10 cellular contexts compared by ENCODE assay signal in the genomic region with DNA sequence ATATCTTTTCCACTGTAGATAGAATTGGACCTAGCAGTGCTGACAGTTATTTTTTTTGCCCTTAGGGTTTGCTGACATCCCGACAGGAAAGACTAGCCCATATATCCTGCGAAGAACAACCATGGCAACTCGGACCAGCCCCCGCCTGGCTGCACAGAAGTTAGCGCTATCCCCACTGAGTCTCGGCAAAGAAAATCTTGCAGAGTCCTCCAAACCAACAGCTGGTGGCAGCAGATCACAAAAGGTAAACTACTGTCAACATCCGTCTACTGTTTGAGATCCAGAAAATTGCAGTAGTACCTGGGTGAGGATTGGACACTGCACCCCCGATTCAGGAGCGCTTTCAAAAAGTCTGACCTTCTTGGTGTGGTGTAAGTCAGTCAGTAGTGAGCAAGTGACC. TPM values are rescaled to one million over a fixed set of nuclear protein-coding genes. Genes with fewer than 3 reads are reported as not detected.
A peak's percentile ranks its signal among the peaks of the same experiment; 100 is the strongest.
DNase-seq lines count a peak whose midpoint lies in the region; ATAC-seq and TF ChIP-seq lines count a peak whose summit lies in the region.
"Had no signal": no experiment of that assay in that cellular context is flagged by ENCODE, and none has a peak within 500 bp of the region (broad histone marks: within the 10 kb centered on the region; RNA-seq: fewer than 3 reads in every experiment).

No MANE protein-coding gene starts in this region.

- DNase-seq in AG10803 (ENCODE audit: low read depth) = peak; percentile 51
- DNase-seq in HK-2 (ENCODE audit: unreplicated experiment) = peak; percentile 14
- peak; percentile 51 for DNase-seq in astrocyte of the spinal cord (ENCODE audit: low read depth, low spot score)
- DNase-seq in left colon = peak in 1 of 2 donors; percentile 6
- no peak for DNase-seq in middle frontal gyrus (ENCODE audit: extremely low spot score, low spot score)
- DNase-seq in NOMO-1 (lab: John Stamatoyannopoulos, UW; ENCODE audit: unreplicated experiment in 2 of 2) = no peak
- DNase-seq in UCSD-AML1 (lab: John Stamatoyannopoulos, UW; ENCODE audit: unreplicated experiment) = no peak
- DNase-seq: activated CD4-positive, alpha-beta T cell treated with anti-CD3 and anti-CD28 coated beads for 4 hours; naive thymus-derived CD8-positive, alpha-beta T cell had no signal

- TF ChIP-seq CTCF in AG10803 (conservative IDR thresholded peaks at IDR 0.05; ENCODE audit: low read length) (peak; percentile 65), astrocyte of the spinal cord (IDR thresholded peaks at IDR 0.05; ENCODE audit: low read depth, low read length) (peak; percentile 60)

- H3K4me3 ChIP-seq in AG10803 (ENCODE audit: low read length) (no peak overlapping the region), astrocyte of the spinal cord (ENCODE audit: low read depth, low read length) (no peak overlapping the region)

- peak; percentile 33 for ATAC-seq in left colon
- no peak for ATAC-seq in HG03565 (IDR thresholded peaks at IDR 0.05; ENCODE audit: unreplicated experiment)
- ATAC-seq: naive thymus-derived CD8-positive, alpha-beta T cell had no signal

- intact Hi-C loops in left colon (cut with DNase I, micrococcal nuclease) = no loop called here

- in situ Hi-C loops in astrocyte of the spinal cord (cut with HindIII; ENCODE audit: low sequenced_read_pairs) = no loop called here

RNA-seq across cellular contexts. Expression of a gene that starts 55.8 kb away (rescaled TPM):
- 10 to 100 TPM in 1 of 2 donors, 1 to 10 TPM in 1; 4.3 to 17.7 TPM for total RNA-seq in left colon

Comparison
In these comparisons a context has a peak if more than half of its experiments do, and no peak if none do; other contexts are left out.
1. DNase-seq: peak in AG10803 (single experiment), HK-2 (single experiment) and astrocyte of the spinal cord (single experiment); none in middle frontal gyrus (single experiment), NOMO-1 (0 of 2) and UCSD-AML1 (single experiment).